ENCODE assay signal across 18 cellular contexts in genomic region chr2:238698451-238699306, GRCh38.
A peak's percentile ranks its signal among the peaks of the same experiment; 100 is the strongest.
DNase-seq lines count a peak whose midpoint lies in the region; ATAC-seq and TF ChIP-seq lines count a peak whose summit lies in the region.
"Had no signal": no experiment of that assay in that cellular context is flagged by ENCODE, and none has a peak within 500 bp of the region (broad histone marks: within the 10 kb centered on the region; RNA-seq: fewer than 3 reads in every experiment).

No MANE protein-coding gene starts in this region.

- H2BK5ac ChIP-seq in neuronal stem cell (ENCODE audit: low read length): peak overlapping the region; percentile 46

- H2AFZ ChIP-seq in neuronal stem cell (ENCODE audit: low read length): no peak overlapping the region
- H2AFZ ChIP-seq: GM23248, PC-9 had no signal

- no peak overlapping the region for H2BK120ac ChIP-seq in neuronal stem cell (ENCODE audit: low read depth, low read length)

- no peak overlapping the region for H2BK12ac ChIP-seq in neuronal stem cell (ENCODE audit: low read length)

- peak overlapping the region; percentile 91 for H3K14ac ChIP-seq in neuronal stem cell (ENCODE audit: low read length)

- WGBS in lower leg skin, 2 donors: 70 to 84% methylated on average over 17 to 20 of the region's 20 CpGs
- no CpG with 5 or more reads among the region's 20 CpGs for WGBS in neuronal stem cell (ENCODE audit: extremely low coverage in 2 of 2, insufficient read length in 2 of 2, insufficient replicate concordance in 1 of 2), 2 donors

- no peak overlapping the region for H3K4me3 ChIP-seq in left ventricle myocardium inferior
- H3K4me3 ChIP-seq in lower leg skin (ENCODE audit: low read depth, poor library complexity, severe bottlenecking): no peak overlapping the region
- no peak overlapping the region for H3K4me3 ChIP-seq in neuronal stem cell (ENCODE audit: low read length in 2 of 2)
- H3K4me3 ChIP-seq in uterus: no peak overlapping the region
- H3K4me3 ChIP-seq: GM23248, PC-9 had no signal

- H3K79me1 ChIP-seq in neuronal stem cell (ENCODE audit: low read depth, low read length): no peaks in the 10 kb centered on the region

- no peak overlapping the region for H3K4me2 ChIP-seq in neuronal stem cell (ENCODE audit: insufficient read depth, low read length, poor library complexity, severe bottlenecking)
- H3K4me2 ChIP-seq: PC-9 had no signal

- peak overlapping the region; percentile 67 for H3K27ac ChIP-seq in left ventricle myocardium inferior (replicated peaks)
- H3K27ac ChIP-seq in neuronal stem cell (replicated peaks; ENCODE audit: low read length): no peak overlapping the region
- peak overlapping the region; percentile 64 to 66 for H3K27ac ChIP-seq in uterus
- H3K27ac ChIP-seq: GM23248, HL-60, PC-9 had no signal

- intact Hi-C loops in left ventricle myocardium inferior (cut with micrococcal nuclease) (no loop called here), left ventricle myocardium superior (cut with micrococcal nuclease) (no loop called here), lower leg skin (cut with DNase I; ENCODE audit: low total_unique reads) (no loop called here), uterus (cut with DNase I; ENCODE audit: low total_unique reads) (no loop called here)

- H3K9ac ChIP-seq in neuronal stem cell (ENCODE audit: low read depth, low read length, poor library complexity): no peak overlapping the region
- H3K9ac ChIP-seq: GM23248 had no signal

- H3K4ac ChIP-seq in neuronal stem cell (ENCODE audit: low read length): no peak overlapping the region

- H4K91ac ChIP-seq in neuronal stem cell (ENCODE audit: low read depth, low read length, poor library complexity): no peak overlapping the region

- H3K18ac ChIP-seq in neuronal stem cell (ENCODE audit: low read length): peak overlapping the region; percentile 77

- H3K9me3 ChIP-seq in left ventricle myocardium inferior (replicated peaks) (no peaks in the 10 kb centered on the region), neuronal stem cell (replicated peaks in 1 of 2; ENCODE audit: control insufficient read depth in 2 of 2, insufficient read depth in 1 of 2, low read depth in 1 of 2, low read length in 2 of 2) (no peaks in the 10 kb centered on the region), uterus (no peaks in the 10 kb centered on the region)

- H3K36me3 ChIP-seq in left ventricle myocardium inferior (no peaks in the 10 kb centered on the region), neuronal stem cell (replicated peaks in 1 of 2; ENCODE audit: control insufficient read depth in 2 of 2, insufficient read depth in 2 of 2, low read length in 2 of 2) (no peaks in the 10 kb centered on the region), uterus (no peaks in the 10 kb centered on the region)

- H3K4me1 ChIP-seq in left ventricle myocardium inferior (peaks cover 66% of the 10 kb centered on the region), neuronal stem cell (ENCODE audit: control insufficient read depth in 2 of 2, insufficient read depth in 1 of 2, low read depth in 1 of 2, low read length in 2 of 2) (peaks cover 0 to 3% of the 10 kb centered on the region in 2 donors), uterus (peaks cover 0 to 5% of the 10 kb centered on the region in 2 donors)

- no peak overlapping the region for H4K8ac ChIP-seq in neuronal stem cell (ENCODE audit: low read depth, low read length)

- H2BK15ac ChIP-seq in neuronal stem cell (ENCODE audit: low read length): peak overlapping the region; percentile 8

- H3K23ac ChIP-seq in neuronal stem cell (ENCODE audit: low read depth, low read length, poor library complexity): peak overlapping the region; percentile 34

- H2AK5ac ChIP-seq in neuronal stem cell (ENCODE audit: low read depth, low read length): peak overlapping the region; percentile 56

- DNase-seq in left ventricle myocardium inferior (no peak), left ventricle myocardium superior (no peak), lower leg skin (ENCODE audit: low spot score in 2 of 2) (peak; percentile 12 to 71), neuronal stem cell (ENCODE audit: low spot score) (no peak), uterus (peak in 1 of 2 donors; percentile 10), KG1 (lab: John Stamatoyannopoulos, UW) (no peak)
- DNase-seq in activated CD4-positive, CD25-positive, alpha-beta regulatory T cell treated with anti-CD3 and anti-CD28 coated beads, Interleukin-2, amount 50 U/mL, for 72 hours: no peak
- DNase-seq: DND-41, GM23248, HCEC 1CT, NCI-H1417, NCI-H2029, NCI-H2171, NCI-H446, NCI-H748 treated with DMSO at 0.1 percent for 48 hours, PC-9 had no signal

- ATAC-seq in left ventricle myocardium superior (no peak), GM18498 (IDR thresholded peaks at IDR 0.05; ENCODE audit: unreplicated experiment) (no peak)

- TF ChIP-seq POLR2A in lower leg skin (IDR thresholded peaks at IDR 0.05) (no peak), uterus (IDR thresholded peaks at IDR 0.05) (no peak)

- TF ChIP-seq CTCF in left ventricle myocardium inferior (IDR thresholded peaks at IDR 0.05; ENCODE audit: borderline replicate concordance) (no peak), lower leg skin (IDR thresholded peaks at IDR 0.05) (no peak), uterus (IDR thresholded peaks at IDR 0.05) (no peak)

- H3K27me3 ChIP-seq in left ventricle myocardium inferior (ENCODE audit: low read depth) (no peaks in the 10 kb centered on the region), neuronal stem cell (ENCODE audit: control insufficient read depth in 3 of 3, insufficient read depth in 3 of 3, low read depth in 1 of 3, low read length in 3 of 3) (no peaks in the 10 kb centered on the region), uterus (no peaks in the 10 kb centered on the region)

Comparison
In these comparisons a context has a peak if more than half of its experiments do, and no peak if none do; other contexts are left out.
1. DNase-seq: peak in lower leg skin (2 of 2); none in left ventricle myocardium inferior (single experiment), left ventricle myocardium superior (single experiment), neuronal stem cell (single experiment), KG1 (single experiment) and activated CD4-positive, CD25-positive, alpha-beta regulatory T cell treated with anti-CD3 and anti-CD28 coated beads, Interleukin-2, amount 50 U/mL, for 72 hours (single experiment).